In the genomic region with DNA sequence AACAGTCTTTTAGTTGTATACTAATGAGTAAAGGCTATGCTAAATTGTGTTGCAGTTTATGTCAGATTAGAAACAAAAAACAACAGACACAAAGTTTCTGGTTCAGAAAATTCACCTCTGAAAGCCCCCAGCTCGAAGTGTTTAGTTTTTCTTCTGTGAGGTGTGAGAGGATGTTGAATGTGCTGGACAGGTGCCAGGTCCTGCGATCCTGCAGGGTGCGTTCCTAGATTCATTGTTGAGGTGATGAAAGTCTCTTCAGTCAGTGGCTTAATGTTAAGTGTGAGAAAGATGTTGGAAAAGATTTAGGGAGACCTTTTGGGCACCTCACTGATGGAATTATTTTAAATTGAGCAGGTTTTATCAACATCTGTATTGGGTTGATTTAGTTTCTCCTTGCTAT, we compare ENCODE assay signal across 15 cellular contexts.
"Had no signal": no experiment of that assay in that cellular context is flagged by ENCODE, and none has a peak within 500 bp of the region (broad histone marks: within the 10 kb centered on the region; RNA-seq: fewer than 3 reads in every experiment).

No MANE protein-coding gene starts in this region.

- DNase-seq: activated B cell treated with CpG ODN at 0.5 μM for 24 hours; activated CD4-positive, alpha-beta memory T cell treated with anti-CD3 and anti-CD28 coated beads for 36 hours; activated CD4-positive, alpha-beta T cell treated with anti-CD3 and anti-CD28 coated beads for 4 hours; activated naive CD4-positive, alpha-beta T cell; activated T-cell treated with anti-CD3 and anti-CD28 coated beads for 4 hours; brain microvascular endothelial cell; heart left ventricle; mesenchymal stem cell; mucosa of descending colon; naive B cell; stimulated activated CD4-positive, alpha-beta T cell treated with anti-CD3 and anti-CD28 coated beads, Interleukin-12 subunit alpha, Interleukin-12 subunit beta, amount 100 ng/mL, for 4 hours; stimulated activated CD4-positive, alpha-beta T cell treated with anti-CD3 and anti-CD28 coated beads, Interleukin-1b, Interleukin-23, amount 100 ng/mL, for 48 hours; stimulated activated CD8-positive, alpha-beta memory T cell treated with anti-CD3 and anti-CD28 coated beads, Interleukin-4, amount 100 ng/mL, for 48 hours; stimulated activated naive CD4-positive, alpha-beta T cell; upper lobe of right lung had no signal
